ENCODE assay signal across 34 cellular contexts in genomic region chr17:58386708-58387107, GRCh38. TPM values are rescaled to one million over a fixed set of nuclear protein-coding genes. Genes with fewer than 3 reads are reported as not detected.
"Had no signal": no experiment of that assay in that cellular context is flagged by ENCODE, and none has a peak within 500 bp of the region (broad histone marks: within the 10 kb centered on the region; RNA-seq: fewer than 3 reads in every experiment).

No MANE protein-coding gene starts in this region.

- H3K9me2 ChIP-seq: SK-N-SH had no signal

- DNase-seq: activated CD4-positive, alpha-beta memory T cell treated with anti-CD3 and anti-CD28 coated beads, Interleukin-2, amount 10 ng/mL, durations not matched to agents 7 days and 5 days; activated CD4-positive, alpha-beta T cell treated with anti-CD3 and anti-CD28 coated beads for 36 hours; activated CD8-positive, alpha-beta memory T cell treated with anti-CD3 and anti-CD28 coated beads for 24 hours; activated CD8-positive, alpha-beta memory T cell treated with anti-CD3 and anti-CD28 coated beads, Interleukin-2, amount 10 ng/mL, durations not matched to agents 7 days and 5 days; activated CD8-positive, alpha-beta memory T cell treated with anti-CD3 and anti-CD28 coated beads, Interleukin-2, amount 50 U/mL, for 48 hours; activated effector memory CD4-positive, alpha-beta T cell treated with Interleukin-2 at 50 U/mL for 16 hours; activated naive CD4-positive, alpha-beta T cell treated with anti-CD3 and anti-CD28 coated beads, Interleukin-2, amount 10 ng/mL, durations not matched to agents 7 days and 5 days; activated naive CD8-positive, alpha-beta T cell treated with anti-CD3 and anti-CD28 coated beads, Interleukin-2, amount 50 U/mL, for 24 hours; activated T-cell treated with anti-CD3 and anti-CD28 coated beads, Interleukin-2, amount 50 U/mL, for 48 hours; anterior cingulate cortex; caudate nucleus; cerebellar nuclear complex; MG63; NCI-H1048; NCI-H1105 treated with DMSO at 0.1 percent for 48 hours; NCI-H1436; NCI-H1694; NCI-H1930; NCI-H510A; NCI-H526; NCI-H748 treated with DMSO at 0.1 percent for 48 hours; NK-92 treated with Interleukin-12 subunit alpha and Interleukin-12 subunit beta, amount 100 ng/mL, for 24 hours; PC-3; Peyer's patch; RPMI8226; SHP77 treated with DMSO at 0.1 percent for 48 hours; SK-N-SH had no signal

- ATAC-seq: activated CD4-positive, alpha-beta T cell treated with anti-CD3 and anti-CD28 coated beads for 36 hours; activated CD4-positive, CD25-positive, alpha-beta regulatory T cell treated with anti-CD3 and anti-CD28 coated beads, Interleukin-2, amount 50 U/mL, for 24 hours; activated CD8-positive, alpha-beta memory T cell treated with anti-CD3 and anti-CD28 coated beads, Interleukin-2, amount 10 ng/mL, durations not matched to agents 7 days and 5 days; activated naive CD8-positive, alpha-beta T cell treated with anti-CD3 and anti-CD28 coated beads, Interleukin-2, amount 50 U/mL, for 24 hours; PC-3; WTC11 had no signal

- H3K27ac Mint-ChIP-seq: activated CD4-positive, alpha-beta memory T cell treated with anti-CD3 and anti-CD28 coated beads, Interleukin-2, amount 10 ng/mL, durations not matched to agents 7 days and 5 days; activated CD4-positive, alpha-beta T cell treated with anti-CD3 and anti-CD28 coated beads for 36 hours; activated CD8-positive, alpha-beta memory T cell treated with anti-CD3 and anti-CD28 coated beads, Interleukin-2, amount 10 ng/mL, durations not matched to agents 7 days and 5 days; activated naive CD4-positive, alpha-beta T cell treated with anti-CD3 and anti-CD28 coated beads, Interleukin-2, amount 10 ng/mL, durations not matched to agents 7 days and 5 days; activated naive CD8-positive, alpha-beta T cell; activated naive CD8-positive, alpha-beta T cell treated with anti-CD3 and anti-CD28 coated beads, Interleukin-2, amount 50 U/mL, for 24 hours; brain; T-helper 1 cell treated with Interleukin-12 subunit alpha and Interleukin-12 subunit beta and Interleukin-4 antibody, amounts not matched to agents 30 μg/mL and 1 μg/mL, for 36 hours; T-helper 2 cell treated with Interferon-gamma antibody and Interleukin-4, amounts not matched to agents 5 μg/mL and 100 μg/mL, for 36 hours; WTC11 had no signal

- H3K9ac ChIP-seq: SK-N-SH had no signal

- H3K27me3 ChIP-seq: Peyer's patch had no signal

- H3K27me3 Mint-ChIP-seq: activated CD4-positive, alpha-beta T cell treated with anti-CD3 and anti-CD28 coated beads for 36 hours; activated naive CD8-positive, alpha-beta T cell; activated naive CD8-positive, alpha-beta T cell treated with anti-CD3 and anti-CD28 coated beads, Interleukin-2, amount 50 U/mL, for 24 hours had no signal

- H3K4me2 ChIP-seq: SK-N-SH had no signal

- H3K27ac ChIP-seq: SJSA1 had no signal

- H3K4me1 ChIP-seq: SJSA1 had no signal

- H3K4me3 Mint-ChIP-seq: activated CD4-positive, alpha-beta memory T cell treated with anti-CD3 and anti-CD28 coated beads, Interleukin-2, amount 10 ng/mL, durations not matched to agents 7 days and 5 days; activated CD4-positive, alpha-beta T cell treated with anti-CD3 and anti-CD28 coated beads for 36 hours; activated CD8-positive, alpha-beta memory T cell treated with anti-CD3 and anti-CD28 coated beads, Interleukin-2, amount 10 ng/mL, durations not matched to agents 7 days and 5 days; activated naive CD4-positive, alpha-beta T cell treated with anti-CD3 and anti-CD28 coated beads, Interleukin-2, amount 10 ng/mL, durations not matched to agents 7 days and 5 days; activated naive CD8-positive, alpha-beta T cell; activated naive CD8-positive, alpha-beta T cell treated with anti-CD3 and anti-CD28 coated beads, Interleukin-2, amount 50 U/mL, for 24 hours; brain; T-helper 1 cell treated with Interleukin-12 subunit alpha and Interleukin-12 subunit beta and Interleukin-4 antibody, amounts not matched to agents 30 μg/mL and 1 μg/mL, for 36 hours; T-helper 2 cell treated with Interferon-gamma antibody and Interleukin-4, amounts not matched to agents 5 μg/mL and 100 μg/mL, for 36 hours; WTC11 had no signal

- H3K36me3 ChIP-seq: MG63, Peyer's patch, SJSA1 had no signal

- H3K4me3 ChIP-seq: MG63, Peyer's patch, SJSA1 had no signal

- H3K9me3 Mint-ChIP-seq: activated CD4-positive, alpha-beta memory T cell treated with anti-CD3 and anti-CD28 coated beads, Interleukin-2, amount 10 ng/mL, durations not matched to agents 7 days and 5 days; activated naive CD4-positive, alpha-beta T cell treated with anti-CD3 and anti-CD28 coated beads, Interleukin-2, amount 10 ng/mL, durations not matched to agents 7 days and 5 days; activated naive CD8-positive, alpha-beta T cell treated with anti-CD3 and anti-CD28 coated beads, Interleukin-2, amount 50 U/mL, for 24 hours; brain; T-helper 1 cell treated with Interleukin-12 subunit alpha and Interleukin-12 subunit beta and Interleukin-4 antibody, amounts not matched to agents 30 μg/mL and 1 μg/mL, for 36 hours; T-helper 2 cell treated with Interferon-gamma antibody and Interleukin-4, amounts not matched to agents 5 μg/mL and 100 μg/mL, for 36 hours; WTC11 had no signal

- H3K36me3 Mint-ChIP-seq: activated naive CD4-positive, alpha-beta T cell treated with anti-CD3 and anti-CD28 coated beads, Interleukin-2, amount 10 ng/mL, durations not matched to agents 7 days and 5 days; activated naive CD8-positive, alpha-beta T cell; brain; WTC11 had no signal

- H3K9me3 ChIP-seq: MG63, Peyer's patch, SJSA1, SK-N-SH had no signal

RNA-seq across cellular contexts. Expression of gene RNF43, which starts 30.6 kb away (rescaled TPM):
- total RNA-seq: activated CD4-positive, alpha-beta memory T cell treated with anti-CD3 and anti-CD28 coated beads, Interleukin-2, amount 10 ng/mL, durations not matched to agents 7 days and 5 days had no signal
